In genomic region chr9:14136646-14137370, GRCh38 we compare ENCODE assay signal across 19 cellular contexts.
DNase-seq lines count a peak whose midpoint lies in the region; ATAC-seq and TF ChIP-seq lines count a peak whose summit lies in the region.
"Had no signal": no experiment of that assay in that cellular context is flagged by ENCODE, and none has a peak within 500 bp of the region (broad histone marks: within the 10 kb centered on the region; RNA-seq: fewer than 3 reads in every experiment).

No MANE protein-coding gene starts in this region.

- no peak for TF ChIP-seq CTCF in VCaP (conservative IDR thresholded peaks at IDR 0.05)
- no peak for TF ChIP-seq CTCF in nephron (IDR thresholded peaks at IDR 0.05; ENCODE audit: unreplicated experiment in 3 of 3)
- TF ChIP-seq CTCF in progenitor cell of endocrine pancreas (IDR thresholded peaks at IDR 0.05; ENCODE audit: unreplicated experiment): no peak

- ATAC-seq in GM21390 (IDR thresholded peaks at IDR 0.05; ENCODE audit: unreplicated experiment): no peak
- ATAC-seq in HG02763 (IDR thresholded peaks at IDR 0.05; ENCODE audit: unreplicated experiment): no peak
- ATAC-seq: left lung; naive thymus-derived CD8-positive, alpha-beta T cell had no signal

- no peaks in the 10 kb centered on the region for H3K27me3 Mint-ChIP-seq in nephron (ENCODE audit: low read depth)
- no peaks in the 10 kb centered on the region for H3K27me3 Mint-ChIP-seq in progenitor cell of endocrine pancreas
- H3K27me3 Mint-ChIP-seq: activated B cell treated with CpG ODN at 0.5 μM for 24 hours; CD8-positive, alpha-beta memory T cell; naive thymus-derived CD8-positive, alpha-beta T cell had no signal

- peak overlapping the region; percentile 52 for H3K27ac ChIP-seq in VCaP
- H3K27ac ChIP-seq: adrenal gland, left lung, sigmoid colon, upper lobe of left lung had no signal

- H3K9me3 Mint-ChIP-seq in nephron (no peaks in the 10 kb centered on the region), progenitor cell of endocrine pancreas (ENCODE audit: low read depth) (no peaks in the 10 kb centered on the region)
- H3K9me3 Mint-ChIP-seq: activated B cell treated with CpG ODN at 0.5 μM for 24 hours had no signal

- H3K27ac Mint-ChIP-seq in nephron (peak overlapping the region; percentile 30 to 73 (median 47)), progenitor cell of endocrine pancreas (no peak overlapping the region)
- H3K27ac Mint-ChIP-seq: activated B cell treated with CpG ODN at 0.5 μM for 24 hours; CD8-positive, alpha-beta memory T cell; naive thymus-derived CD8-positive, alpha-beta T cell had no signal

- peaks cover 39% of the 10 kb centered on the region for H3K36me3 Mint-ChIP-seq in nephron (ENCODE audit: low read depth)
- no peaks in the 10 kb centered on the region for H3K36me3 Mint-ChIP-seq in progenitor cell of endocrine pancreas (ENCODE audit: insufficient read depth)
- H3K36me3 Mint-ChIP-seq: CD8-positive, alpha-beta memory T cell; naive thymus-derived CD8-positive, alpha-beta T cell had no signal

- DNase-seq in DMS79 (lab: John Stamatoyannopoulos, UW): peak; percentile 47
- no peak for DNase-seq in DMS79 treated with DMSO at 0.1 percent for 48 hours (lab: John Stamatoyannopoulos, UW)
- DNase-seq in NCI-H1930 (lab: John Stamatoyannopoulos, UW): peak; percentile 76 to 83
- DNase-seq in progenitor cell of endocrine pancreas (ENCODE audit: low spot score, unreplicated experiment): no peak
- DNase-seq: 8988T; activated B cell treated with CpG ODN at 0.5 μM for 24 hours; activated CD4-positive, alpha-beta T cell treated with anti-CD3 and anti-CD28 coated beads, Interleukin-2, amount 50 U/mL, for 4 hours; activated effector memory CD4-positive, alpha-beta T cell treated with anti-CD3 and anti-CD28 coated beads, Interleukin-2, amount 50 U/mL, for 16 hours; adrenal gland; CD8-positive, alpha-beta memory T cell; left lung; naive thymus-derived CD8-positive, alpha-beta T cell; sigmoid colon; stimulated activated CD8-positive, alpha-beta memory T cell treated with anti-CD3 and anti-CD28 coated beads, Interleukin-4, amount 100 ng/mL, for 48 hours; upper lobe of left lung had no signal

- H3K4me1 Mint-ChIP-seq in nephron (peaks cover 49% of the 10 kb centered on the region), progenitor cell of endocrine pancreas (ENCODE audit: low read depth) (peaks cover 6% of the 10 kb centered on the region)
- H3K4me1 Mint-ChIP-seq: activated B cell treated with CpG ODN at 0.5 μM for 24 hours; CD8-positive, alpha-beta memory T cell; naive thymus-derived CD8-positive, alpha-beta T cell had no signal

- H3K4me3 Mint-ChIP-seq in nephron: no peak overlapping the region
- H3K4me3 Mint-ChIP-seq in progenitor cell of endocrine pancreas (ENCODE audit: low read depth): no peak overlapping the region
- H3K4me3 Mint-ChIP-seq: activated B cell treated with CpG ODN at 0.5 μM for 24 hours; CD8-positive, alpha-beta memory T cell; naive thymus-derived CD8-positive, alpha-beta T cell had no signal

Comparison
In these comparisons a context has a peak if more than half of its experiments do, and no peak if none do; other contexts are left out.
1. DNase-seq: peak in DMS79 (single experiment) and NCI-H1930 (2 of 2); none in DMS79 treated with DMSO at 0.1 percent for 48 hours (single experiment) and progenitor cell of endocrine pancreas (single experiment).